Comparison of ENCODE assay signal across 8 cellular contexts in the genomic region with DNA sequence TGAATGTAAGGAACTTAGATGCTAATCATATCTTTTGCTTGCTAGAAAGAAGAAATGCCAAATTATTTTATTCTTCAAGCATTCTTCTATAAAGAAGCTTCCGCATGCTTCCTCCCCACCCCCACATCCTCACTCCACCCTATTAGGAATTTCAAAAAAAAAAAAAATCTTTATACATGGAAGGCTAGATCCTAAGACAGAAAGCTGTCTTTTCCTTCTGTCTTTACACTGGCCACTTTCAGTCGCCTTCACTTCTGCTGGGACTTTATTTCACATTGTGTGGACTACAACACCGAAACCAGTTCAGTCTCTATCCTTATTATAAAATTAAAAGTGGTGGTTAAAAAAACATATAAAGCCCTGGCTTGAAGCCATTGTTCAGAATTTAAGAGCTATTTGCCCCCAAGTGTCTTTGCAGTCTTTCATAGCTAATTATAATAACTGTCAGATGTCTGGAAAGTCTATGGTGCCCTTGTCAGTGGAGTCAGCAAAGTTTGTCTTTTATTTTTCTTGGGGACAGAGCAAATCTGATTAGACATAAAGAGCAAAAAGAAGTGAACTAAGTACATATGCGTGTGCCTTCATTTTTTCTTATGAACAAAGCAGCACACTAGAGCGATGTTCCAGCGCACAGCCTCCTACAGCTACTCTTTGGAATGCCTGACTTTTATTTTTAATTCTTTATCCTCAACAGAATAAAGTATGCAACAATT.
DNase-seq lines count a peak whose midpoint lies in the region; ATAC-seq and TF ChIP-seq lines count a peak whose summit lies in the region.

No MANE protein-coding gene starts in this region.

- intact Hi-C loops in A673 (cut with micrococcal nuclease; ENCODE audit: unreplicated experiment), result loop anchor here (2.0 to 5.0 kb wide), 4 partner anchors 34 to 526 kb away; no protein-coding TSS in a partner anchor

- H3K27ac Mint-ChIP-seq in neural progenitor cell, result peak overlapping the region; percentile 93

- H3K4me1 ChIP-seq in A673 (ENCODE audit: insufficient read depth, low read length, poor library complexity, severe bottlenecking) (peaks cover 19% of the 10 kb centered on the region), SJSA1 (replicated peaks) (peaks cover 19% of the 10 kb centered on the region), neural progenitor cell (peaks cover 6% of the 10 kb centered on the region)

- H3F3A ChIP-seq in neural progenitor cell (ENCODE audit: low read depth), result no peaks in the 10 kb centered on the region

- H3K36me3 Mint-ChIP-seq in neural progenitor cell, result no peaks in the 10 kb centered on the region

- CTCF ChIA-PET in A673 (lab: Charles Lee), result interaction anchor here (1.0 kb wide), 1 partner anchor 176 kb away, joined by 3 read pairs; no protein-coding TSS in a partner anchor

- H3K27ac ChIP-seq in A673 (ENCODE audit: low read depth, low read length, poor library complexity, severe bottlenecking) (peak overlapping the region; percentile 94), SJSA1 (peak overlapping the region; percentile 67), neural progenitor cell (no peak overlapping the region)

- H3K36me3 ChIP-seq in A673 (ENCODE audit: insufficient read depth, low read length, poor library complexity, severe bottlenecking) (peaks cover 7% of the 10 kb centered on the region), GM06990 (ENCODE audit: control insufficient read depth, insufficient read depth, low read length) (no peaks in the 10 kb centered on the region), SJSA1 (peaks cover 20% of the 10 kb centered on the region), neural progenitor cell (no peaks in the 10 kb centered on the region)

- no peaks in the 10 kb centered on the region for H3K79me2 ChIP-seq in neural progenitor cell (ENCODE audit: low read depth)

- H3K9ac ChIP-seq in neural progenitor cell, result no peak overlapping the region

- H3K4me3 ChIP-seq in A673 (ENCODE audit: low read depth, low read length, poor library complexity, severe bottlenecking), result peak overlapping the region; percentile 68
- H3K4me3 ChIP-seq in GM06990 (replicated peaks; ENCODE audit: low read depth, low read length), result peak overlapping the region; percentile 76
- peak overlapping the region; percentile 48 for H3K4me3 ChIP-seq in SJSA1
- H3K4me3 ChIP-seq in epithelial cell of proximal tubule (ENCODE audit: low read depth, low read length), result peak overlapping the region; percentile 69
- H3K4me3 ChIP-seq in neural progenitor cell, result no peak overlapping the region

- peak overlapping the region; percentile 11 for H2AFZ ChIP-seq in neural progenitor cell (replicated peaks)

- POLR2A ChIA-PET in A673 (lab: Charles Lee; ENCODE audit: low non-redundant PET), result interaction anchor here (0.6 to 0.7 kb wide), 2 partner anchors 14 to 347 kb away, joined by 3 to 5 read pairs; no protein-coding TSS in a partner anchor

- H3K27me3 Mint-ChIP-seq in neural progenitor cell (ENCODE audit: insufficient read depth, low read depth), result peaks cover under 1% of the 10 kb centered on the region

- H3K27me3 ChIP-seq in A673 (replicated peaks; ENCODE audit: insufficient read depth, low read depth, low read length, poor library complexity) (no peaks in the 10 kb centered on the region), GM06990 (replicated peaks; ENCODE audit: control insufficient read depth, insufficient read depth, low read length) (no peaks in the 10 kb centered on the region), SJSA1 (replicated peaks) (no peaks in the 10 kb centered on the region), neural progenitor cell (no peaks in the 10 kb centered on the region)

- H3K9me3 Mint-ChIP-seq in neural progenitor cell, result peaks cover 5% of the 10 kb centered on the region

- TF ChIP-seq CTCF in A673 (conservative IDR thresholded peaks at IDR 0.05; ENCODE audit: low read depth, low read length) (no peak), GM06990 (IDR thresholded peaks at IDR 0.05; ENCODE audit: insufficient read depth, low read length, poor library complexity, severe bottlenecking) (no peak), epithelial cell of proximal tubule (conservative IDR thresholded peaks at IDR 0.05; ENCODE audit: low read depth, low read length) (no peak), neural progenitor cell (IDR thresholded peaks at IDR 0.05) (no peak)

- BruUV-seq in A673 (replicated peaks; lab: Mats Ljungman, UMichigan), result TSS peak; percentile 67

- H3K9me3 ChIP-seq in A673 (ENCODE audit: low read depth, low read length, poor library complexity, severe bottlenecking) (no peaks in the 10 kb centered on the region), SJSA1 (replicated peaks) (no peaks in the 10 kb centered on the region), neural progenitor cell (ENCODE audit: low read depth) (no peaks in the 10 kb centered on the region)

- TF ChIP-seq POLR2A in GM18505 (IDR thresholded peaks at IDR 0.05; ENCODE audit: borderline replicate concordance, extremely low read depth, insufficient read depth, insufficient read length), result no peak

- ATAC-seq in GM18505 (IDR thresholded peaks at IDR 0.05; ENCODE audit: unreplicated experiment), result no peak

- no peak overlapping the region for H3K4me3 Mint-ChIP-seq in neural progenitor cell

- H4K20me1 ChIP-seq in neural progenitor cell (ENCODE audit: low read depth), result no peaks in the 10 kb centered on the region

- no peak overlapping the region for H3K4me2 ChIP-seq in neural progenitor cell

- peaks cover 24% of the 10 kb centered on the region for H3K4me1 Mint-ChIP-seq in neural progenitor cell

- DNase-seq in A673 (ENCODE audit: low spot score) (peak; percentile 48), GM06990 (ENCODE audit: extremely low read depth, insufficient read length) (no peak), SJSA1 (ENCODE audit: low read depth in 1 of 2, low spot score in 2 of 2) (peak in 1 of 2 experiments; percentile 65), epithelial cell of proximal tubule (ENCODE audit: low read depth) (no peak), neural progenitor cell (ENCODE audit: low spot score) (no peak), anterior cingulate cortex (lab: John Stamatoyannopoulos, UW) (no peak)
- no peak for DNase-seq in activated CD4-positive, alpha-beta T cell treated with anti-CD3 and anti-CD28 coated beads, Interleukin-2, amount 50 U/mL, for 48 hours
